1 cellular context compared by ENCODE assay signal in genomic region chr1:153626929-153627796, GRCh38.
TF ChIP-seq lines count a peak whose summit lies in the region.

S100A13 (minus strand) TSS chr1:153627505; CDS start chr1:153626472, 1,033 bp downstream.

TF ChIP-seq in K562, 482 proteins besides CTCF, POLR2A, EP300 and RAD21 (continued from another document and continues in another):
- TF ChIP-seq SMAD4 (CRISPR knock-in tag; conservative IDR thresholded peaks at IDR 0.05) (peak; percentile 33; the same call in 1 of the 2 replicates), ESRRB (CRISPR knock-in tag; IDR thresholded peaks at IDR 0.05; ENCODE audit: borderline replicate concordance) (no peak), HSF4 (CRISPR knock-in tag; IDR thresholded peaks at IDR 0.05; ENCODE audit: borderline replicate concordance) (no peak), ZNF3 (CRISPR knock-in tag; IDR thresholded peaks at IDR 0.05) (no peak), ZNF766 (CRISPR knock-in tag; conservative IDR thresholded peaks at IDR 0.05) (peak; percentile 80; the same call in 1 of the 2 replicates), ARID3A (IDR thresholded peaks at IDR 0.05; ENCODE audit: borderline replicate concordance, low read depth, low read length) (no peak), ADNP (tag; IDR thresholded peaks at IDR 0.05) (no peak), CCAR2 (IDR thresholded peaks at IDR 0.05; ENCODE audit: low read depth, low read length) (no peak), HMG20A (CRISPR knock-in tag; conservative IDR thresholded peaks at IDR 0.05) (no peak), ZNF398 (CRISPR knock-in tag; IDR thresholded peaks at IDR 0.05) (no peak), DLX4 (CRISPR knock-in tag; IDR thresholded peaks at IDR 0.05) (no peak), TSC22D4 (tag; IDR thresholded peaks at IDR 0.05) (no peak), GABPB1 (CRISPR knock-in tag; IDR thresholded peaks at IDR 0.05) (peak; percentile 19; the same call in 1 of the 2 replicates), CBX1 (IDR thresholded peaks at IDR 0.05; ENCODE audit: low read depth) (peak; percentile 11; the same call in 1 of the 2 replicates), ZNF175 (CRISPR knock-in tag; IDR thresholded peaks at IDR 0.05; ENCODE audit: low read depth) (peak; percentile 64), PYGO2 (tag; IDR thresholded peaks at IDR 0.05) (no peak), CBX5 (IDR thresholded peaks at IDR 0.05; ENCODE audit: borderline replicate concordance, low read depth) (no peak), ATF7 (IDR thresholded peaks at IDR 0.05) (peak; percentile 35), MGA (IDR thresholded peaks at IDR 0.05) (peak; percentile 66), SFPQ (IDR thresholded peaks at IDR 0.05; ENCODE audit: low read depth, low read length) (no peak), PTTG1 (tag; IDR thresholded peaks at IDR 0.05; ENCODE audit: low read depth) (no peak), SREBF2 (CRISPR knock-in tag; IDR thresholded peaks at IDR 0.05) (no peak), ZNF134 (CRISPR knock-in tag; conservative IDR thresholded peaks at IDR 0.05) (no peak), CHD2 (IDR thresholded peaks at IDR 0.05; ENCODE audit: low read depth, low read length) (0 out of 2 replicates have a peak, but pooled peaks have one; percentile 5), ZNF12 (CRISPR knock-in tag; IDR thresholded peaks at IDR 0.05) (no peak), GMEB1 (CRISPR knock-in tag; IDR thresholded peaks at IDR 0.05) (no peak), ARNT (IDR thresholded peaks at IDR 0.05) (no peak), RBBP5 (IDR thresholded peaks at IDR 0.05; ENCODE audit: borderline replicate concordance, insufficient read depth, low read length, poor library complexity, severe bottlenecking) (peak; percentile 18), NCOA2 (IDR thresholded peaks at IDR 0.05; ENCODE audit: partially characterized antibody in 2 of 2) (no peak), ZFP36 (IDR thresholded peaks at IDR 0.05; ENCODE audit: low read depth, low read length, partially characterized antibody) (no peak), ZNF778 (CRISPR knock-in tag; IDR thresholded peaks at IDR 0.05) (no peak), RERE (CRISPR knock-in tag; IDR thresholded peaks at IDR 0.05; ENCODE audit: borderline replicate concordance) (no peak), TEAD4 (IDR thresholded peaks at IDR 0.05; ENCODE audit: low read length) (no peak), TEAD4 (CRISPR knock-in tag; IDR thresholded peaks at IDR 0.05; ENCODE audit: borderline replicate concordance) (no peak), ARID2 (IDR thresholded peaks at IDR 0.05) (no peak)
